Comparison of ENCODE assay signal across 10 cellular contexts in genomic region chr7:143258830-143259229, GRCh38. TPM values are rescaled to one million over a fixed set of nuclear protein-coding genes. Genes with fewer than 3 reads are reported as not detected.
DNase-seq lines count a peak whose midpoint lies in the region; ATAC-seq, FAIRE-seq and TF ChIP-seq lines count a peak whose summit lies in the region.
"Had no signal": no experiment of that assay in that cellular context is flagged by ENCODE, and none has a peak within 500 bp of the region (broad histone marks: within the 10 kb centered on the region; RNA-seq: fewer than 3 reads in every experiment).

No MANE protein-coding gene starts in this region.

- intact Hi-C loops in left ventricle myocardium inferior (cut with micrococcal nuclease), result no loop called here
- intact Hi-C loops in stomach (cut with DNase I; ENCODE audit: low total_unique reads), result no loop called here

- no peak for TF ChIP-seq CTCF in GM13977 (IDR thresholded peaks at IDR 0.05; ENCODE audit: extremely low read depth, insufficient read depth, missing control alignments)
- TF ChIP-seq CTCF in LNCaP clone FGC (IDR thresholded peaks at IDR 0.05; ENCODE audit: control insufficient read depth, extremely low read depth, insufficient read depth), result no peak
- no peak for TF ChIP-seq CTCF in left ventricle myocardium inferior (IDR thresholded peaks at IDR 0.05; ENCODE audit: borderline replicate concordance)
- TF ChIP-seq CTCF in stomach (IDR thresholded peaks at IDR 0.05), result no peak

- TF ChIP-seq EP300 in stomach (IDR thresholded peaks at IDR 0.05), result no peak

- TF ChIP-seq POLR2A in GM18505 (IDR thresholded peaks at IDR 0.05; ENCODE audit: borderline replicate concordance, extremely low read depth, insufficient read depth, insufficient read length) (no peak), stomach (IDR thresholded peaks at IDR 0.05) (no peak)

- no peaks in the 10 kb centered on the region for H3K36me3 ChIP-seq in left ventricle myocardium inferior
- H3K36me3 ChIP-seq in stomach, result no peaks in the 10 kb centered on the region

- no peak for FAIRE-seq in RCC 7860 (lab: Jason Lieb, UNC)

- peak overlapping the region; percentile 68 for H3K27ac ChIP-seq in left ventricle myocardium inferior (replicated peaks)
- H3K27ac ChIP-seq in stomach, result peak overlapping the region in 2 of 5 donors; percentile 40 to 52

- no peaks in the 10 kb centered on the region for H3K9me3 ChIP-seq in left ventricle myocardium inferior (replicated peaks)
- no peaks in the 10 kb centered on the region for H3K9me3 ChIP-seq in stomach

- H3K4me1 ChIP-seq in left ventricle myocardium inferior, result peaks cover 17% of the 10 kb centered on the region
- H3K4me1 ChIP-seq in stomach, result peaks cover 0 to 31% (median 12%) of the 10 kb centered on the region in 4 donors

- in situ Hi-C loops in GM13977 (cut with MboI; ENCODE audit: low pct_unique_long_range_greater_than_20kb, low sequenced_read_pairs, unreplicated experiment), result loop anchor here (10.0 kb wide), 1 partner anchor 46 kb away; no protein-coding TSS in a partner anchor

- ATAC-seq in GM21576 (IDR thresholded peaks at IDR 0.05; ENCODE audit: unreplicated experiment) (peak; percentile 35), GM18505 (IDR thresholded peaks at IDR 0.05; ENCODE audit: unreplicated experiment) (no peak)

- H3K4me3 ChIP-seq in LNCaP clone FGC (ENCODE audit: low read depth, low read length) (no peak overlapping the region), left ventricle myocardium inferior (no peak overlapping the region), stomach (no peak overlapping the region)

- peak; percentile 45 for DNase-seq in GM13977 (ENCODE audit: low spot score)
- DNase-seq in LNCaP clone FGC (ENCODE audit: low read depth), result peak; percentile 70
- no peak for DNase-seq in left ventricle myocardium inferior
- no peak for DNase-seq in stomach
- no peak for DNase-seq in RCC 7860 (ENCODE audit: low spot score)
- DNase-seq in COLO668 (lab: John Stamatoyannopoulos, UW; ENCODE audit: unreplicated experiment), result no peak
- DNase-seq: activated CD4-positive, alpha-beta T cell treated with anti-CD3 and anti-CD28 coated beads, Interleukin-2, amount 50 U/mL, for 48 hours; NCI-H1417 treated with DMSO at 0.1 percent for 48 hours had no signal

- H3K27me3 ChIP-seq in left ventricle myocardium inferior (ENCODE audit: low read depth) (no peaks in the 10 kb centered on the region), stomach (no peaks in the 10 kb centered on the region)

- 6 to 20% (median 12%) methylated on average over 2 of the region's 2 CpGs for WGBS in stomach, 5 donors

RNA-seq across cellular contexts. Expression of gene GSTK1, which starts 4.4 kb away (rescaled TPM):
- total RNA-seq in left ventricle myocardium inferior (291 TPM), stomach (100 to 1,000 TPM in 4 of 5 donors, 10 to 100 TPM in 1; 71.8 to 305 (median 164) TPM)
- polyA plus RNA-seq in stomach, result 100 to 1,000 TPM; 118 to 177 (median 141) TPM

RNA-seq across cellular contexts. Expression of gene TMEM139, which starts 25.9 kb away (rescaled TPM):
- total RNA-seq in left ventricle myocardium inferior (8.8 TPM), stomach (1 to 10 TPM in 4 of 5 donors, under 1 TPM in 1; 0.89 to 9.6 (median 4.6) TPM)
- polyA plus RNA-seq in stomach, result 10 to 100 TPM in 1 of 3 donors, 1 to 10 TPM in 2; 5.3 to 15.3 (median 8.4) TPM

RNA-seq across cellular contexts. Expression of gene CASP2, which starts 29.3 kb away (rescaled TPM):
- 10.9 TPM for total RNA-seq in left ventricle myocardium inferior
- total RNA-seq in stomach, result 10 to 100 TPM; 10.5 to 27.7 (median 22.0) TPM
- 1 to 10 TPM; 4.6 to 7.0 (median 5.0) TPM for polyA plus RNA-seq in stomach

RNA-seq across cellular contexts. Expression of gene TAS2R40, which starts 37.0 kb away (rescaled TPM):
- not detected for total RNA-seq in left ventricle myocardium inferior
- not detected for total RNA-seq in stomach
- polyA plus RNA-seq in stomach, result not detected

RNA-seq across cellular contexts. Expression of gene CLCN1, which starts 57.1 kb away (rescaled TPM):
- not detected for total RNA-seq in left ventricle myocardium inferior
- total RNA-seq in stomach, result not detected
- polyA plus RNA-seq in stomach, result under 1 TPM in 1 of 3 donors, not detected in 2; 0.28 TPM

Comparison
In these comparisons a context has a peak if more than half of its experiments do, and no peak if none do; other contexts are left out.
1. DNase-seq: peak in GM13977 (single experiment) and LNCaP clone FGC (single experiment); none in left ventricle myocardium inferior (single experiment), stomach (single experiment), RCC 7860 (single experiment) and COLO668 (single experiment).